22 cellular contexts compared by ENCODE assay signal in genomic region chr3:143224731-143225130, GRCh38.
"Had no signal": no experiment of that assay in that cellular context is flagged by ENCODE, and none has a peak within 500 bp of the region (broad histone marks: within the 10 kb centered on the region; RNA-seq: fewer than 3 reads in every experiment).

No MANE protein-coding gene starts in this region.

- H3K27me3 ChIP-seq: breast epithelium, hepatocyte, neural progenitor cell, sigmoid colon, upper lobe of right lung had no signal

- H3K4me1 ChIP-seq: breast epithelium, neural progenitor cell, sigmoid colon, upper lobe of right lung had no signal

- ATAC-seq: left ventricle myocardium superior; naive thymus-derived CD8-positive, alpha-beta T cell; upper lobe of right lung had no signal

- H3K4me3 ChIP-seq: breast epithelium, hepatocyte, neural progenitor cell, sigmoid colon, upper lobe of right lung had no signal

- H3K36me3 ChIP-seq: breast epithelium, neural progenitor cell, sigmoid colon, upper lobe of right lung, WERI-Rb-1 had no signal

- H3K27ac ChIP-seq: breast epithelium, hepatocyte, neural progenitor cell, sigmoid colon, upper lobe of right lung, WERI-Rb-1 had no signal

- DNase-seq: activated CD4-positive, alpha-beta T cell treated with anti-CD3 and anti-CD28 coated beads for 1 hour; activated naive CD4-positive, alpha-beta T cell treated with Interleukin-2 at 50 U/mL for 16 hours; activated naive CD8-positive, alpha-beta T cell treated with anti-CD3 and anti-CD28 coated beads for 36 hours; activated T-cell treated with anti-CD3 and anti-CD28 coated beads, Interleukin-2, amount 50 U/mL, for 24 hours; effector memory CD4-positive, alpha-beta T cell; foreskin melanocyte; glutamatergic neuron; immature natural killer cell; kidney glomerular epithelial cell; left ventricle myocardium superior; mammary epithelial cell; naive thymus-derived CD8-positive, alpha-beta T cell; posterior cingulate gyrus; retina; sigmoid colon; stimulated activated CD4-positive, alpha-beta T cell treated with anti-CD3 and anti-CD28 coated beads, Interleukin-4, amount 100 ng/mL, for 1 hour; stimulated activated naive CD4-positive, alpha-beta T cell; upper lobe of right lung; WERI-Rb-1 had no signal

- H3K9me3 ChIP-seq: breast epithelium, sigmoid colon, upper lobe of right lung had no signal
